ENCODE assay signal across 7 cellular contexts in genomic region chr14:106727962-106728361, GRCh38.
DNase-seq lines count a peak whose midpoint lies in the region; ATAC-seq and TF ChIP-seq lines count a peak whose summit lies in the region.
"Not testable (repeated sequence)": the region's sequence is repeated elsewhere in the genome, so short reads cannot be mapped to it uniquely, and the experiment has no call there.

No MANE protein-coding gene starts in this region.

- H3K27ac ChIP-seq in CD8-positive, alpha-beta T cell (ENCODE audit: low read depth, low read length); Karpas-422 (ENCODE audit: low read length); OCI-LY7 (ENCODE audit: low read depth, low read length, poor library complexity, severe bottlenecking): not testable (repeated sequence)

- not testable (repeated sequence) for H4K20me1 ChIP-seq in Karpas-422 (ENCODE audit: insufficient read depth, low read depth, low read length); OCI-LY7 (ENCODE audit: insufficient read depth, low read length)

- POLR2A ChIA-PET in CD8-positive, alpha-beta T cell (lab: Charles Lee); OCI-LY7 (lab: Charles Lee); activated CD4-positive, alpha-beta T cell treated with anti-CD3 and anti-CD28 coated beads for 36 hours (lab: Charles Lee); naive thymus-derived CD8-positive, alpha-beta T cell (lab: Charles Lee): not testable (repeated sequence)

- not testable (repeated sequence) for BruUV-seq in OCI-LY7 (replicated peaks; lab: Mats Ljungman, UMichigan)

- H3K4me1 Mint-ChIP-seq in CD8-positive, alpha-beta T cell (ENCODE audit: low read depth) = peaks cover 36% of the 10 kb centered on the region
- peaks cover 23% of the 10 kb centered on the region for H3K4me1 Mint-ChIP-seq in activated CD4-positive, alpha-beta T cell treated with anti-CD3 and anti-CD28 coated beads for 36 hours
- H3K4me1 Mint-ChIP-seq in naive thymus-derived CD8-positive, alpha-beta T cell = peaks cover 0 to 26% (median 9%) of the 10 kb centered on the region in 4 donors

- not testable (repeated sequence) for H3K4me3 Mint-ChIP-seq in CD8-positive, alpha-beta T cell; activated CD4-positive, alpha-beta T cell treated with anti-CD3 and anti-CD28 coated beads for 36 hours; naive thymus-derived CD8-positive, alpha-beta T cell

- not testable (repeated sequence) for H3K36me3 Mint-ChIP-seq in CD8-positive, alpha-beta T cell; activated CD4-positive, alpha-beta T cell treated with anti-CD3 and anti-CD28 coated beads for 36 hours (ENCODE audit: low read depth); activated naive CD4-positive, alpha-beta T cell treated with anti-CD3 and anti-CD28 coated beads, Interleukin-2, amount 50 U/mL, for 72 hours; naive thymus-derived CD8-positive, alpha-beta T cell

- DNase-seq in CD8-positive, alpha-beta T cell = peak in 2 of 7 experiments; percentile 32 to 43
- DNase-seq in Karpas-422 (peak; percentile 27), OCI-LY7 (ENCODE audit: low spot score) (peak; percentile 19)
- peak; percentile 44 for DNase-seq in activated CD4-positive, alpha-beta T cell treated with anti-CD3 and anti-CD28 coated beads for 36 hours
- peak; percentile 43 for DNase-seq in activated T-cell treated with anti-CD3 and anti-CD28 coated beads, Interleukin-2, amount 50 U/mL, for 1 hour
- DNase-seq in activated naive CD4-positive, alpha-beta T cell treated with anti-CD3 and anti-CD28 coated beads, Interleukin-2, amount 50 U/mL, for 72 hours (ENCODE audit: low spot score in 2 of 2) = not testable (repeated sequence)
- peak in 2 of 10 donors; percentile 26 to 30 for DNase-seq in naive thymus-derived CD8-positive, alpha-beta T cell

- not testable (repeated sequence) for H3K79me2 ChIP-seq in Karpas-422 (ENCODE audit: low read length); OCI-LY7 (ENCODE audit: insufficient read depth, low read depth, low read length)

- H3K36me3 ChIP-seq in CD8-positive, alpha-beta T cell (ENCODE audit: insufficient read depth, low read length); Karpas-422 (ENCODE audit: insufficient read depth, low read length); OCI-LY7 (ENCODE audit: insufficient read depth, low read length): not testable (repeated sequence)

- H3K4me1 ChIP-seq in CD8-positive, alpha-beta T cell (ENCODE audit: insufficient read depth, low read length); Karpas-422 (ENCODE audit: low read length): not testable (repeated sequence)
- peaks cover 16% of the 10 kb centered on the region for H3K4me1 ChIP-seq in OCI-LY7 (ENCODE audit: insufficient read depth, low read length, poor library complexity, severe bottlenecking)

- not testable (repeated sequence) for H3K9me2 ChIP-seq in Karpas-422 (replicated peaks; ENCODE audit: insufficient read depth, low read length); OCI-LY7 (ENCODE audit: insufficient read depth, low read length)

- H3K9ac ChIP-seq in Karpas-422 (ENCODE audit: low read length) = not testable (repeated sequence)

- not testable (repeated sequence) for H2AFZ ChIP-seq in Karpas-422 (ENCODE audit: low read length); OCI-LY7 (ENCODE audit: low read length)

- not testable (repeated sequence) for H3K27me3 ChIP-seq in CD8-positive, alpha-beta T cell (ENCODE audit: insufficient read depth, low read length); Karpas-422 (ENCODE audit: low read length)

- CTCF ChIA-PET in CD8-positive, alpha-beta T cell (lab: Charles Lee) = interaction anchor here (0.7 to 1.0 kb wide), 3 partner anchors 18 to 261 kb away, joined by 3 to 4 read pairs (median 3); no protein-coding TSS in a partner anchor
- CTCF ChIA-PET in OCI-LY7 (lab: Charles Lee; ENCODE audit: unreplicated experiment) = not testable (repeated sequence)
- CTCF ChIA-PET in activated CD4-positive, alpha-beta T cell treated with anti-CD3 and anti-CD28 coated beads for 36 hours (lab: Charles Lee) = interaction anchor here (0.6 kb wide), 1 partner anchor 116 kb away, joined by 3 read pairs; no protein-coding TSS in a partner anchor

- H3K9me3 Mint-ChIP-seq in CD8-positive, alpha-beta T cell; activated CD4-positive, alpha-beta T cell treated with anti-CD3 and anti-CD28 coated beads for 36 hours (ENCODE audit: low read depth); activated naive CD4-positive, alpha-beta T cell treated with anti-CD3 and anti-CD28 coated beads, Interleukin-2, amount 50 U/mL, for 72 hours; naive thymus-derived CD8-positive, alpha-beta T cell: not testable (repeated sequence)

- not testable (repeated sequence) for H3K4me2 ChIP-seq in Karpas-422 (ENCODE audit: low read depth, low read length, poor library complexity, severe bottlenecking); OCI-LY7 (ENCODE audit: low read length)

- not testable (repeated sequence) for H3K4me3 ChIP-seq in CD8-positive, alpha-beta T cell (ENCODE audit: low read depth, low read length); Karpas-422 (ENCODE audit: low read length); OCI-LY7 (ENCODE audit: low read depth, low read length, poor library complexity, severe bottlenecking)

- intact Hi-C loops in CD8-positive, alpha-beta T cell (cut with DNase I, micrococcal nuclease); OCI-LY7 (cut with micrococcal nuclease; ENCODE audit: unreplicated experiment): not testable (repeated sequence)
- intact Hi-C loops in activated CD4-positive, alpha-beta T cell treated with anti-CD3 and anti-CD28 coated beads for 36 hours (cut with DNase I, micrococcal nuclease) = loop anchor here in 1 of 2 experiments (10.0 kb wide), 1 partner anchor 47 kb away; no protein-coding TSS in a partner anchor

- not testable (repeated sequence) for H3K27me3 Mint-ChIP-seq in CD8-positive, alpha-beta T cell (ENCODE audit: low read depth); activated CD4-positive, alpha-beta T cell treated with anti-CD3 and anti-CD28 coated beads for 36 hours; naive thymus-derived CD8-positive, alpha-beta T cell

- not testable (repeated sequence) for H3K27ac Mint-ChIP-seq in CD8-positive, alpha-beta T cell; activated CD4-positive, alpha-beta T cell treated with anti-CD3 and anti-CD28 coated beads for 36 hours; activated naive CD4-positive, alpha-beta T cell treated with anti-CD3 and anti-CD28 coated beads, Interleukin-2, amount 50 U/mL, for 72 hours
- peak overlapping the region in 1 of 10 donors; percentile 55 for H3K27ac Mint-ChIP-seq in naive thymus-derived CD8-positive, alpha-beta T cell

- ATAC-seq in CD8-positive, alpha-beta T cell = peak; percentile 65
- peak; percentile 49 for ATAC-seq in activated CD4-positive, alpha-beta T cell treated with anti-CD3 and anti-CD28 coated beads for 36 hours
- ATAC-seq in activated naive CD4-positive, alpha-beta T cell treated with anti-CD3 and anti-CD28 coated beads, Interleukin-2, amount 50 U/mL, for 72 hours = peak; percentile 50 to 64
- peak; percentile 70 to 76 for ATAC-seq in naive thymus-derived CD8-positive, alpha-beta T cell

- H3K9me3 ChIP-seq in CD8-positive, alpha-beta T cell (ENCODE audit: low read length); Karpas-422 (ENCODE audit: low read length); OCI-LY7 (ENCODE audit: low read length): not testable (repeated sequence)

- peak; percentile 74 for TF ChIP-seq CTCF in CD8-positive, alpha-beta T cell (IDR thresholded peaks at IDR 0.05)
- peak; percentile 65 for TF ChIP-seq CTCF in OCI-LY7 (conservative IDR thresholded peaks at IDR 0.05; ENCODE audit: low read length)
